In the genomic region with DNA sequence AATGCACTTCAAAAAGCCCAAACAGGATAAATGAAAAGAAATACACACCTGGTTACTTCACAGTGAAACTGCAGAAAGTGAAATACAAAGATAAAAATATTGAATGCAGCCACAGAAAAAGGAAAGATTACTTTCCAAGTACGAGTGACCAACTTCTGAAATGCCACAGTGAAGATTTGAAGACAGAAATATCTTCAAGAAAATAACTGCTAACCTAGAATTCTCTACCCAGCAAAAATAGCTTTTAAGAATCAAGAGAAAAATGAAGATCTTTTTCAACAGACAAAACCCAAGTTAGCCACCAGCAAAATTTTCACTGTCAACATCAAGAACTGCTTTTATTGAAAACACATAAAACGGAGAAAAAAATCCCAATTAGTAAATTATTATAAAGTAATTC, we compare ENCODE assay signal across 1 cellular context.
TF ChIP-seq lines count a peak whose summit lies in the region.

No MANE protein-coding gene starts in this region.

TF ChIP-seq in WTC11, 78 proteins besides CTCF, POLR2A, EP300 and RAD21 (continued from another document):
- TF ChIP-seq GTF2I (CRISPR knock-in tag; conservative IDR thresholded peaks at IDR 0.05) (no peak), RORB (CRISPR knock-in tag; IDR thresholded peaks at IDR 0.05) (no peak), FOXK1 (CRISPR knock-in tag; IDR thresholded peaks at IDR 0.05) (no peak), ZNF219 (CRISPR knock-in tag; IDR thresholded peaks at IDR 0.05; ENCODE audit: borderline replicate concordance) (no peak), HMGA2 (CRISPR knock-in tag; IDR thresholded peaks at IDR 0.05) (no peak), ZNF671 (CRISPR knock-in tag; IDR thresholded peaks at IDR 0.05) (no peak), GABPB1 (CRISPR knock-in tag; IDR thresholded peaks at IDR 0.05) (no peak)
- TF ChIP-seq, protein P1, sequence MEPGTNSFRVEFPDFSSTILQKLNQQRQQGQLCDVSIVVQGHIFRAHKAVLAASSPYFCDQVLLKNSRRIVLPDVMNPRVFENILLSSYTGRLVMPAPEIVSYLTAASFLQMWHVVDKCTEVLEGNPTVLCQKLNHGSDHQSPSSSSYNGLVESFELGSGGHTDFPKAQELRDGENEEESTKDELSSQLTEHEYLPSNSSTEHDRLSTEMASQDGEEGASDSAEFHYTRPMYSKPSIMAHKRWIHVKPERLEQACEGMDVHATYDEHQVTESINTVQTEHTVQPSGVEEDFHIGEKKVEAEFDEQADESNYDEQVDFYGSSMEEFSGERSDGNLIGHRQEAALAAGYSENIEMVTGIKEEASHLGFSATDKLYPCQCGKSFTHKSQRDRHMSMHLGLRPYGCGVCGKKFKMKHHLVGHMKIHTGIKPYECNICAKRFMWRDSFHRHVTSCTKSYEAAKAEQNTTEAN (CRISPR knock-in tag; IDR thresholded peaks at IDR 0.05) = no peak
- TF ChIP-seq, protein P2, sequence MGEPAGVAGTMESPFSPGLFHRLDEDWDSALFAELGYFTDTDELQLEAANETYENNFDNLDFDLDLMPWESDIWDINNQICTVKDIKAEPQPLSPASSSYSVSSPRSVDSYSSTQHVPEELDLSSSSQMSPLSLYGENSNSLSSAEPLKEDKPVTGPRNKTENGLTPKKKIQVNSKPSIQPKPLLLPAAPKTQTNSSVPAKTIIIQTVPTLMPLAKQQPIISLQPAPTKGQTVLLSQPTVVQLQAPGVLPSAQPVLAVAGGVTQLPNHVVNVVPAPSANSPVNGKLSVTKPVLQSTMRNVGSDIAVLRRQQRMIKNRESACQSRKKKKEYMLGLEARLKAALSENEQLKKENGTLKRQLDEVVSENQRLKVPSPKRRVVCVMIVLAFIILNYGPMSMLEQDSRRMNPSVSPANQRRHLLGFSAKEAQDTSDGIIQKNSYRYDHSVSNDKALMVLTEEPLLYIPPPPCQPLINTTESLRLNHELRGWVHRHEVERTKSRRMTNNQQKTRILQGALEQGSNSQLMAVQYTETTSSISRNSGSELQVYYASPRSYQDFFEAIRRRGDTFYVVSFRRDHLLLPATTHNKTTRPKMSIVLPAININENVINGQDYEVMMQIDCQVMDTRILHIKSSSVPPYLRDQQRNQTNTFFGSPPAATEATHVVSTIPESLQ (CRISPR knock-in tag; IDR thresholded peaks at IDR 0.05) = no peak
- TF ChIP-seq, protein P3, sequence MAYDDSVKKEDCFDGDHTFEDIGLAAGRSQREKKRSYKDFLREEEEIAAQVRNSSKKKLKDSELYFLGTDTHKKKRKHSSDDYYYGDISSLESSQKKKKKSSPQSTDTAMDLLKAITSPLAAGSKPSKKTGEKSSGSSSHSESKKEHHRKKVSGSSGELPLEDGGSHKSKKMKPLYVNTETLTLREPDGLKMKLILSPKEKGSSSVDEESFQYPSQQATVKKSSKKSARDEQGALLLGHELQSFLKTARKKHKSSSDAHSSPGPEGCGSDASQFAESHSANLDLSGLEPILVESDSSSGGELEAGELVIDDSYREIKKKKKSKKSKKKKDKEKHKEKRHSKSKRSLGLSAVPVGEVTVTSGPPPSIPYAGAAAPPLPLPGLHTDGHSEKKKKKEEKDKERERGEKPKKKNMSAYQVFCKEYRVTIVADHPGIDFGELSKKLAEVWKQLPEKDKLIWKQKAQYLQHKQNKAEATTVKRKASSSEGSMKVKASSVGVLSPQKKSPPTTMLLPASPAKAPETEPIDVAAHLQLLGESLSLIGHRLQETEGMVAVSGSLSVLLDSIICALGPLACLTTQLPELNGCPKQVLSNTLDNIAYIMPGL (CRISPR knock-in tag; IDR thresholded peaks at IDR 0.05) = no peak
- TF ChIP-seq, protein P4, sequence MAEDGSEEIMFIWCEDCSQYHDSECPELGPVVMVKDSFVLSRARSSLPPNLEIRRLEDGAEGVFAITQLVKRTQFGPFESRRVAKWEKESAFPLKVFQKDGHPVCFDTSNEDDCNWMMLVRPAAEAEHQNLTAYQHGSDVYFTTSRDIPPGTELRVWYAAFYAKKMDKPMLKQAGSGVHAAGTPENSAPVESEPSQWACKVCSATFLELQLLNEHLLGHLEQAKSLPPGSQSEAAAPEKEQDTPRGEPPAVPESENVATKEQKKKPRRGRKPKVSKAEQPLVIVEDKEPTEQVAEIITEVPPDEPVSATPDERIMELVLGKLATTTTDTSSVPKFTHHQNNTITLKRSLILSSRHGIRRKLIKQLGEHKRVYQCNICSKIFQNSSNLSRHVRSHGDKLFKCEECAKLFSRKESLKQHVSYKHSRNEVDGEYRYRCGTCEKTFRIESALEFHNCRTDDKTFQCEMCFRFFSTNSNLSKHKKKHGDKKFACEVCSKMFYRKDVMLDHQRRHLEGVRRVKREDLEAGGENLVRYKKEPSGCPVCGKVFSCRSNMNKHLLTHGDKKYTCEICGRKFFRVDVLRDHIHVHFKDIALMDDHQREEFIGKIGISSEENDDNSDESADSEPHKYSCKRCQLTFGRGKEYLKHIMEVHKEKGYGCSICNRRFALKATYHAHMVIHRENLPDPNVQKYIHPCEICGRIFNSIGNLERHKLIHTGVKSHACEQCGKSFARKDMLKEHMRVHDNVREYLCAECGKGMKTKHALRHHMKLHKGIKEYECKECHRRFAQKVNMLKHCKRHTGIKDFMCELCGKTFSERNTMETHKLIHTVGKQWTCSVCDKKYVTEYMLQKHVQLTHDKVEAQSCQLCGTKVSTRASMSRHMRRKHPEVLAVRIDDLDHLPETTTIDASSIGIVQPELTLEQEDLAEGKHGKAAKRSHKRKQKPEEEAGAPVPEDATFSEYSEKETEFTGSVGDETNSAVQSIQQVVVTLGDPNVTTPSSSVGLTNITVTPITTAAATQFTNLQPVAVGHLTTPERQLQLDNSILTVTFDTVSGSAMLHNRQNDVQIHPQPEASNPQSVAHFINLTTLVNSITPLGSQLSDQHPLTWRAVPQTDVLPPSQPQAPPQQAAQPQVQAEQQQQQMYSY (CRISPR knock-in tag; IDR thresholded peaks at IDR 0.05) = no peak
